ENCODE assay signal across 20 cellular contexts in genomic region chr10:63634488-63635090, GRCh38.
"Had no signal": no experiment of that assay in that cellular context is flagged by ENCODE, and none has a peak within 500 bp of the region (broad histone marks: within the 10 kb centered on the region; RNA-seq: fewer than 3 reads in every experiment).

No MANE protein-coding gene starts in this region.

- H3K9me3 ChIP-seq: gastroesophageal sphincter, left ventricle myocardium inferior, ovary, right lobe of liver, stomach had no signal

- H3K4me3 Mint-ChIP-seq: activated B cell treated with CpG ODN at 0.5 μM for 24 hours; activated CD8-positive, alpha-beta T cell treated with anti-CD3 and anti-CD28 coated beads, Interleukin-2, amount 10 ng/mL, durations not matched to agents 7 days and 5 days; activated naive CD4-positive, alpha-beta T cell treated with anti-CD3 and anti-CD28 coated beads for 36 hours; activated T-cell treated with anti-CD3 and anti-CD28 coated beads, Interleukin-2, amount 50 U/mL, for 4 hours; central memory CD8-positive, alpha-beta T cell; immature natural killer cell; naive thymus-derived CD4-positive, alpha-beta T cell; stimulated activated effector memory CD8-positive, alpha-beta T cell treated with anti-CD3 and anti-CD28 coated beads, Interleukin-12 subunit alpha, Interleukin-12 subunit beta, amount 100 ng/mL, for 72 hours; T-helper 2 cell treated with Interferon-gamma antibody and Interleukin-4, amounts not matched to agents 5 μg/mL and 100 μg/mL, for 36 hours had no signal

- H3K36me3 ChIP-seq: gastroesophageal sphincter, left ventricle myocardium inferior, ovary, right lobe of liver, stomach had no signal

- H3K4me3 ChIP-seq: coronary artery, gastroesophageal sphincter, left ventricle myocardium inferior, ovary, right lobe of liver, stomach had no signal

- H3K27ac ChIP-seq: coronary artery, gastroesophageal sphincter, left ventricle myocardium inferior, ovary, right lobe of liver, stomach had no signal

- H3K36me3 Mint-ChIP-seq: immature natural killer cell; naive thymus-derived CD4-positive, alpha-beta T cell had no signal

- DNase-seq: activated B cell treated with CpG ODN at 0.5 μM for 24 hours; activated CD4-positive, alpha-beta T cell treated with anti-CD3 and anti-CD28 coated beads for 4 hours; activated CD8-positive, alpha-beta T cell treated with anti-CD3 and anti-CD28 coated beads, Interleukin-2, amount 10 ng/mL, durations not matched to agents 7 days and 5 days; activated naive CD4-positive, alpha-beta T cell treated with anti-CD3 and anti-CD28 coated beads for 36 hours; activated T-cell treated with anti-CD3 and anti-CD28 coated beads, Interleukin-2, amount 50 U/mL, for 4 hours; immature natural killer cell; kidney glomerular epithelial cell; left ventricle myocardium inferior; mammary epithelial cell; naive thymus-derived CD4-positive, alpha-beta T cell; ovary; right lobe of liver; stimulated activated CD4-positive, alpha-beta T cell treated with anti-CD3 and anti-CD28 coated beads, Interleukin-4, amount 100 ng/mL, for 24 hours; stomach had no signal

- H3K27me3 Mint-ChIP-seq: activated B cell treated with CpG ODN at 0.5 μM for 24 hours had no signal

- FAIRE-seq: TTC549 had no signal

- ATAC-seq: activated CD8-positive, alpha-beta T cell treated with anti-CD3 and anti-CD28 coated beads, Interleukin-2, amount 10 ng/mL, durations not matched to agents 7 days and 5 days; activated T-cell treated with anti-CD3 and anti-CD28 coated beads, Interleukin-2, amount 50 U/mL, for 4 hours; gastroesophageal sphincter; naive thymus-derived CD4-positive, alpha-beta T cell; right lobe of liver; stimulated activated effector memory CD8-positive, alpha-beta T cell treated with anti-CD3 and anti-CD28 coated beads, Interleukin-12 subunit alpha, Interleukin-12 subunit beta, amount 100 ng/mL, for 72 hours had no signal

- H3K27ac Mint-ChIP-seq: activated B cell treated with CpG ODN at 0.5 μM for 24 hours; activated CD8-positive, alpha-beta T cell treated with anti-CD3 and anti-CD28 coated beads, Interleukin-2, amount 10 ng/mL, durations not matched to agents 7 days and 5 days; activated naive CD4-positive, alpha-beta T cell treated with anti-CD3 and anti-CD28 coated beads for 36 hours; immature natural killer cell; stimulated activated effector memory CD8-positive, alpha-beta T cell treated with anti-CD3 and anti-CD28 coated beads, Interleukin-12 subunit alpha, Interleukin-12 subunit beta, amount 100 ng/mL, for 72 hours; T-helper 2 cell treated with Interferon-gamma antibody and Interleukin-4, amounts not matched to agents 5 μg/mL and 100 μg/mL, for 36 hours had no signal

- H3K9me3 Mint-ChIP-seq: activated B cell treated with CpG ODN at 0.5 μM for 24 hours; activated naive CD4-positive, alpha-beta T cell treated with anti-CD3 and anti-CD28 coated beads for 36 hours; activated T-cell treated with anti-CD3 and anti-CD28 coated beads, Interleukin-2, amount 50 U/mL, for 4 hours; central memory CD8-positive, alpha-beta T cell; immature natural killer cell; naive thymus-derived CD4-positive, alpha-beta T cell; stimulated activated effector memory CD8-positive, alpha-beta T cell treated with anti-CD3 and anti-CD28 coated beads, Interleukin-12 subunit alpha, Interleukin-12 subunit beta, amount 100 ng/mL, for 72 hours; T-helper 2 cell treated with Interferon-gamma antibody and Interleukin-4, amounts not matched to agents 5 μg/mL and 100 μg/mL, for 36 hours had no signal

- H3K27me3 ChIP-seq: gastroesophageal sphincter, ovary, right lobe of liver, stomach had no signal
